ENCODE assay signal across 17 cellular contexts in genomic region chr3:45409369-45409768, GRCh38. TPM values are rescaled to one million over a fixed set of nuclear protein-coding genes. Genes with fewer than 3 reads are reported as not detected.
A peak's percentile ranks its signal among the peaks of the same experiment; 100 is the strongest.
DNase-seq lines count a peak whose midpoint lies in the region; ATAC-seq and TF ChIP-seq lines count a peak whose summit lies in the region.
"Had no signal": no experiment of that assay in that cellular context is flagged by ENCODE, and none has a peak within 500 bp of the region (broad histone marks: within the 10 kb centered on the region; RNA-seq: fewer than 3 reads in every experiment).

No MANE protein-coding gene starts in this region.

- 65 to 84% (median 73%) methylated on average over 3 of the region's 3 CpGs for WGBS in psoas muscle, 3 donors

- H3K9me2 ChIP-seq in MM.1S (replicated peaks; ENCODE audit: insufficient read depth, low read length) = no peaks in the 10 kb centered on the region

- H3K4me3 ChIP-seq in HUES48 (ENCODE audit: low read depth, low read length) (no peak overlapping the region), psoas muscle (no peak overlapping the region), MM.1S (ENCODE audit: low read length) (no peak overlapping the region)
- H3K4me3 ChIP-seq: A549 had no signal

- H3K4me2 ChIP-seq in MM.1S (ENCODE audit: low read depth, low read length) = no peak overlapping the region
- H3K4me2 ChIP-seq: A549 had no signal

- H3K9ac ChIP-seq in HUES48 (ENCODE audit: low read depth, low read length) = no peak overlapping the region
- H3K9ac ChIP-seq in MM.1S (ENCODE audit: low read length) = no peak overlapping the region

- no peaks in the 10 kb centered on the region for H3K27me3 Mint-ChIP-seq in endothelial cell (ENCODE audit: unreplicated experiment)

- TF ChIP-seq CTCF in endothelial cell (IDR thresholded peaks at IDR 0.05; ENCODE audit: unreplicated experiment) = no peak
- TF ChIP-seq CTCF in psoas muscle (IDR thresholded peaks at IDR 0.05) = no peak
- no peak for TF ChIP-seq CTCF in MM.1S (IDR thresholded peaks at IDR 0.05; ENCODE audit: low read length)

- H3K4me3 Mint-ChIP-seq in endothelial cell (ENCODE audit: unreplicated experiment) = no peak overlapping the region

- H3F3A ChIP-seq in MM.1S (ENCODE audit: insufficient read depth, low read length) = peaks cover 7% of the 10 kb centered on the region; the same call in 1 of the 2 replicates

- H3K27me3 ChIP-seq in HUES48 (ENCODE audit: control insufficient read depth, insufficient read depth, low read length) = no peaks in the 10 kb centered on the region
- H3K27me3 ChIP-seq in psoas muscle (ENCODE audit: insufficient read depth in 3 of 3, low read length in 2 of 3) = no peaks in the 10 kb centered on the region
- no peaks in the 10 kb centered on the region for H3K27me3 ChIP-seq in MM.1S (replicated peaks; ENCODE audit: insufficient read depth, low read length)

- H3K36me3 ChIP-seq in HUES48 (ENCODE audit: control insufficient read depth, insufficient read depth, low read length) (peaks cover 83% of the 10 kb centered on the region), psoas muscle (ENCODE audit: insufficient read depth in 1 of 2, low read depth in 1 of 2) (peaks cover 9 to 58% of the 10 kb centered on the region in 2 donors), MM.1S (replicated peaks; ENCODE audit: insufficient read depth, low read length) (no peaks in the 10 kb centered on the region)

- peak overlapping the region; percentile 14 for H3K27ac ChIP-seq in HUES48 (ENCODE audit: low read depth, low read length)
- peak overlapping the region; percentile 0 for H3K27ac ChIP-seq in psoas muscle
- no peak overlapping the region for H3K27ac ChIP-seq in MM.1S (ENCODE audit: low read length)
- H3K27ac ChIP-seq: A549 had no signal

- H3K4me1 Mint-ChIP-seq in endothelial cell (ENCODE audit: unreplicated experiment) = peaks cover 30% of the 10 kb centered on the region

- H3K79me2 ChIP-seq in MM.1S (ENCODE audit: low read length) = no peaks in the 10 kb centered on the region

- H3K27ac Mint-ChIP-seq in endothelial cell (ENCODE audit: unreplicated experiment) = peak overlapping the region; percentile 42

- ATAC-seq in psoas muscle (peak in 2 of 4 donors; percentile 23 to 31), HG03175 (IDR thresholded peaks at IDR 0.05; ENCODE audit: unreplicated experiment) (no peak)
- ATAC-seq: A549, SK-N-SH treated with all-trans-retinoic acid at 6 μM for 48 hours had no signal

- peaks cover 9% of the 10 kb centered on the region; the same call in 1 of the 2 replicates for H3K9me3 ChIP-seq in HUES48 (ENCODE audit: control insufficient read depth, insufficient read depth, low read length)
- H3K9me3 ChIP-seq in psoas muscle = no peaks in the 10 kb centered on the region
- H3K9me3 ChIP-seq in MM.1S (replicated peaks; ENCODE audit: insufficient read depth, low read length) = no peaks in the 10 kb centered on the region
- H3K9me3 ChIP-seq: A549 had no signal

- H4K20me1 ChIP-seq in MM.1S (ENCODE audit: insufficient read depth, low read length) = no peaks in the 10 kb centered on the region

- H3K9me3 Mint-ChIP-seq in endothelial cell (ENCODE audit: unreplicated experiment) = no peaks in the 10 kb centered on the region

- H3K4me1 ChIP-seq in HUES48 (ENCODE audit: control insufficient read depth, insufficient read depth, low read length) (no peaks in the 10 kb centered on the region), psoas muscle (peaks cover 15% of the 10 kb centered on the region), MM.1S (ENCODE audit: low read length) (peaks cover 12% of the 10 kb centered on the region)

- H2AFZ ChIP-seq in MM.1S (ENCODE audit: low read length) = no peak overlapping the region

- DNase-seq in NOMO-1 treated with DMSO at 0.1 percent for 48 hours (lab: John Stamatoyannopoulos, UW; ENCODE audit: unreplicated experiment) (peak; percentile 41), endothelial cell (ENCODE audit: low spot score) (no peak), psoas muscle (no peak), SW 1271 (lab: John Stamatoyannopoulos, UW) (no peak), MM.1S (no peak)
- no peak for DNase-seq in effector CD4-positive, alpha-beta T cell
- DNase-seq: DMS 273 treated with DMSO at 0.1 percent for 48 hours, GOT3, KBM-7, NCI-H1105, NCI-H1694, NCI-H69, SHP77 treated with DMSO at 0.1 percent for 48 hours had no signal

- peaks cover 26% of the 10 kb centered on the region for H3K36me3 Mint-ChIP-seq in endothelial cell (ENCODE audit: low read depth, unreplicated experiment)

- intact Hi-C loops in psoas muscle (cut with DNase I) = loop anchor here (10.0 kb wide), 2 partner anchors 75 to 365 kb away; no protein-coding TSS in a partner anchor

RNA-seq across cellular contexts. Expression of gene LARS2, which starts 21.0 kb away (rescaled TPM):
- total RNA-seq in endothelial cell (ENCODE audit: unreplicated experiment) = 22.5 TPM
- total RNA-seq in psoas muscle = 10 to 100 TPM in 2 of 4 donors, 1 to 10 TPM in 2; 7.6 to 11.1 (median 9.3) TPM
- polyA plus RNA-seq in psoas muscle = 1 to 10 TPM; 7.4 to 8.3 (median 7.4) TPM
